8 cellular contexts compared by ENCODE assay signal in genomic region chr1:152479792-152480595, GRCh38. TPM values are rescaled to one million over a fixed set of nuclear protein-coding genes. Genes with fewer than 3 reads are reported as not detected.
DNase-seq lines count a peak whose midpoint lies in the region; ATAC-seq and TF ChIP-seq lines count a peak whose summit lies in the region.

No MANE protein-coding gene starts in this region.

- no peak overlapping the region for H3K4me3 Mint-ChIP-seq in chondrocyte (ENCODE audit: unreplicated experiment)

- H3K4me3 ChIP-seq in WERI-Rb-1 (ENCODE audit: low read depth, low read length) (no peak overlapping the region), retinal pigment epithelial cell (ENCODE audit: low read length) (no peak overlapping the region), tibial artery (no peak overlapping the region)

- H3K27ac Mint-ChIP-seq in chondrocyte (ENCODE audit: unreplicated experiment) = no peak overlapping the region

- no peaks in the 10 kb centered on the region for H3K4me1 ChIP-seq in tibial artery

- ATAC-seq in GM21737 (IDR thresholded peaks at IDR 0.05; ENCODE audit: unreplicated experiment) = no peak

- peaks cover 1% of the 10 kb centered on the region for H3K36me3 Mint-ChIP-seq in chondrocyte (ENCODE audit: low read depth)

- TF ChIP-seq CTCF in WERI-Rb-1 (IDR thresholded peaks at IDR 0.05; ENCODE audit: low read depth, low read length) = peak; percentile 96
- TF ChIP-seq CTCF in chondrocyte (IDR thresholded peaks at IDR 0.05) = peak; percentile 33
- TF ChIP-seq CTCF in retinal pigment epithelial cell (conservative IDR thresholded peaks at IDR 0.05; ENCODE audit: low read depth, low read length) = peak; percentile 56
- no peak for TF ChIP-seq CTCF in tibial artery (IDR thresholded peaks at IDR 0.05)

- H3K27me3 Mint-ChIP-seq in chondrocyte (ENCODE audit: low read depth) = peaks cover 2% of the 10 kb centered on the region

- DNase-seq in DMS53 (lab: John Stamatoyannopoulos, UW) = peak; percentile 77
- DNase-seq in HuH-7.5 (ENCODE audit: low spot score) = peak; percentile 20
- DNase-seq in WERI-Rb-1 = peak; percentile 89
- DNase-seq in chondrocyte (ENCODE audit: low spot score) = no peak
- no peak for DNase-seq in retinal pigment epithelial cell (ENCODE audit: low read depth)
- DNase-seq in tibial artery = no peak
- no peak for DNase-seq in HCEC 1CT

- H3K36me3 ChIP-seq in WERI-Rb-1 (no peaks in the 10 kb centered on the region), tibial artery (no peaks in the 10 kb centered on the region)

- H3K27me3 ChIP-seq in WERI-Rb-1 (ENCODE audit: insufficient read depth, low read depth, severe bottlenecking) (peaks cover 65% of the 10 kb centered on the region), tibial artery (no peaks in the 10 kb centered on the region)

- H3K27ac ChIP-seq in WERI-Rb-1 = no peak overlapping the region
- H3K27ac ChIP-seq in tibial artery = no peak overlapping the region

- H3K9me3 ChIP-seq in WERI-Rb-1 (ENCODE audit: severe bottlenecking) (peaks cover 27% of the 10 kb centered on the region), tibial artery (peaks cover 0 to 18% (median 0%) of the 10 kb centered on the region in 3 donors)

- H3K9me3 Mint-ChIP-seq in chondrocyte (ENCODE audit: low read depth) = peaks cover 33% of the 10 kb centered on the region

- intact Hi-C loops in tibial artery (cut with DNase I; ENCODE audit: low total_unique reads) = no loop called here

- H3K4me1 Mint-ChIP-seq in chondrocyte (ENCODE audit: low read depth) = no peaks in the 10 kb centered on the region

RNA-seq across cellular contexts. Expression of gene LCE5A, which starts 30.6 kb away (rescaled TPM):
- not detected in 3 replicates for total RNA-seq in chondrocyte

RNA-seq across cellular contexts. Expression of gene CRCT1, which starts 34.3 kb away (rescaled TPM):
- not detected in 3 replicates for total RNA-seq in chondrocyte

Comparison
In these comparisons a context has a peak if more than half of its experiments do, and no peak if none do; other contexts are left out.
1. DNase-seq: peak in DMS53 (single experiment), HuH-7.5 (single experiment) and WERI-Rb-1 (single experiment); none in chondrocyte (single experiment), retinal pigment epithelial cell (single experiment), tibial artery (0 of 2) and HCEC 1CT (single experiment).
2. CTCF ChIP-seq: peak in WERI-Rb-1 (single experiment), chondrocyte (single experiment) and retinal pigment epithelial cell (single experiment); none in tibial artery (0 of 2).